1 cellular context compared by ENCODE assay signal in the genomic region with DNA sequence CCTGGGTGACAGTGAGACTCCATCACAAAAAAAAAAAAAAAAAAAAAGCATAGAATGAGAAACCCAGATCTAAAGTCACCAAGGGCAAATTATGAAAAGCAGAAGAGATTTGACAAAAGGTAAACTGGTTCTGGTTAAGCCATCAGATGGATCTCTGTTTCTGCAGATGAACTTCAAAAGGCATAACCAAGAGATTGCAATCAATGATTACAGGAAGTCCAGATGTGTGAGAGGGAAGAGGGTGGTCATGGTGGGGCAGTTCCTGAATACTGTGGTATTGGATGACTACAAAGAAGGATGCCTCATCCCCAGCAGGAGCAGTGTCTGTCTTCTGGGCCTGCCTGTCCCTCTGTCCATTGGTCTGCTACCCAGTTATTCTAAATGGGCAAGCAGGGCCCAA.
A peak's percentile ranks its signal among the peaks of the same experiment; 100 is the strongest.
TF ChIP-seq lines count a peak whose summit lies in the region.

No MANE protein-coding gene starts in this region.

TF ChIP-seq in endothelial cell of umbilical vein, 7 proteins besides CTCF, POLR2A, EP300 and RAD21:
- TF ChIP-seq GATA2 (IDR thresholded peaks at IDR 0.05; ENCODE audit: insufficient read depth, insufficient read length, low read depth, low read length) (peak; percentile 35), EZH2 (IDR thresholded peaks at IDR 0.05; ENCODE audit: borderline replicate concordance, low read depth, low read length, severe bottlenecking) (no peak)
